Comparison of ENCODE assay signal across 22 cellular contexts in genomic region chr11:2996976-2997375, GRCh38. TPM values are rescaled to one million over a fixed set of nuclear protein-coding genes. Genes with fewer than 3 reads are reported as not detected.
A peak's percentile ranks its signal among the peaks of the same experiment; 100 is the strongest.
DNase-seq lines count a peak whose midpoint lies in the region; ATAC-seq and TF ChIP-seq lines count a peak whose summit lies in the region.
"Had no signal": no experiment of that assay in that cellular context is flagged by ENCODE, and none has a peak within 500 bp of the region (broad histone marks: within the 10 kb centered on the region; RNA-seq: fewer than 3 reads in every experiment).

No MANE protein-coding gene starts in this region.

- H3K14ac ChIP-seq in mesenchymal stem cell (ENCODE audit: low read length in 2 of 2) = no peak overlapping the region

- H3K79me1 ChIP-seq in mesenchymal stem cell (replicated peaks; ENCODE audit: low read length, poor library complexity, severe bottlenecking) = peaks cover 4% of the 10 kb centered on the region

- H3K36me3 Mint-ChIP-seq in activated naive CD4-positive, alpha-beta T cell treated with anti-CD3 and anti-CD28 coated beads, Interleukin-2, amount 50 U/mL, for 24 hours = peaks cover 10% of the 10 kb centered on the region

- H3K9me3 Mint-ChIP-seq in activated naive CD4-positive, alpha-beta T cell treated with anti-CD3 and anti-CD28 coated beads, Interleukin-2, amount 50 U/mL, for 24 hours = no peaks in the 10 kb centered on the region
- H3K9me3 Mint-ChIP-seq: CD4-positive, CD25-positive, alpha-beta regulatory T cell had no signal

- H2AFZ ChIP-seq in mesenchymal stem cell (ENCODE audit: low read depth, low read length) = no peak overlapping the region
- H2AFZ ChIP-seq: hepatocyte had no signal

- TF ChIP-seq POLR2A in sigmoid colon (IDR thresholded peaks at IDR 0.05) = no peak

- no peak overlapping the region for H3K4me3 ChIP-seq in RWPE2 (ENCODE audit: severe bottlenecking)
- no peak overlapping the region for H3K4me3 ChIP-seq in mesenchymal stem cell (ENCODE audit: insufficient read depth in 1 of 2, low read depth in 1 of 2, low read length in 2 of 2)
- no peak overlapping the region for H3K4me3 ChIP-seq in sigmoid colon
- H3K4me3 ChIP-seq: hepatocyte, psoas muscle, tibial artery had no signal

- intact Hi-C loops in sigmoid colon (cut with DNase I) = no loop called here

- no peak for TF ChIP-seq EP300 in sigmoid colon (IDR thresholded peaks at IDR 0.05)

- no peak overlapping the region for H3K4me3 Mint-ChIP-seq in activated naive CD4-positive, alpha-beta T cell treated with anti-CD3 and anti-CD28 coated beads, Interleukin-2, amount 50 U/mL, for 24 hours
- H3K4me3 Mint-ChIP-seq: activated CD4-positive, alpha-beta T cell treated with anti-CD3 and anti-CD28 coated beads for 36 hours had no signal

- H3K27me3 Mint-ChIP-seq in activated naive CD4-positive, alpha-beta T cell treated with anti-CD3 and anti-CD28 coated beads, Interleukin-2, amount 50 U/mL, for 24 hours = no peaks in the 10 kb centered on the region
- H3K27me3 Mint-ChIP-seq: activated CD4-positive, alpha-beta T cell treated with anti-CD3 and anti-CD28 coated beads for 36 hours had no signal

- H2BK5ac ChIP-seq in mesenchymal stem cell (ENCODE audit: low read depth, low read length, poor library complexity, severe bottlenecking) = no peak overlapping the region

- no peak overlapping the region for H4K8ac ChIP-seq in mesenchymal stem cell (ENCODE audit: low read length)

- H3K9me3 ChIP-seq in RWPE2 (ENCODE audit: severe bottlenecking) (no peaks in the 10 kb centered on the region), mesenchymal stem cell (ENCODE audit: control insufficient read depth, low read length) (no peaks in the 10 kb centered on the region), sigmoid colon (no peaks in the 10 kb centered on the region)
- H3K9me3 ChIP-seq: psoas muscle, tibial artery had no signal

- WGBS in mesenchymal stem cell = 81% methylated on average over 6 of the region's 6 CpGs
- 55 to 87% methylated on average over 6 of the region's 6 CpGs for WGBS in sigmoid colon, 2 donors

- no peaks in the 10 kb centered on the region for H3K4me1 Mint-ChIP-seq in activated naive CD4-positive, alpha-beta T cell treated with anti-CD3 and anti-CD28 coated beads, Interleukin-2, amount 50 U/mL, for 24 hours
- H3K4me1 Mint-ChIP-seq: activated CD4-positive, alpha-beta T cell treated with anti-CD3 and anti-CD28 coated beads for 36 hours had no signal

- H3K27me3 ChIP-seq in RWPE2 (ENCODE audit: insufficient read depth, poor library complexity, severe bottlenecking) (no peaks in the 10 kb centered on the region), mesenchymal stem cell (ENCODE audit: control insufficient read depth in 1 of 2, insufficient read depth in 1 of 2, low read length in 2 of 2) (no peaks in the 10 kb centered on the region), sigmoid colon (no peaks in the 10 kb centered on the region)
- H3K27me3 ChIP-seq: hepatocyte, tibial artery had no signal

- H2AK5ac ChIP-seq in mesenchymal stem cell (ENCODE audit: low read length, severe bottlenecking) = no peak overlapping the region

- H3K27ac ChIP-seq in RWPE2 (ENCODE audit: poor library complexity, severe bottlenecking) = peak overlapping the region; percentile 36
- H3K27ac ChIP-seq in mesenchymal stem cell (ENCODE audit: low read length, poor library complexity, severe bottlenecking) = peak overlapping the region; percentile 4
- no peak overlapping the region for H3K27ac ChIP-seq in sigmoid colon
- H3K27ac ChIP-seq: hepatocyte, tibial artery had no signal

- H2BK12ac ChIP-seq in mesenchymal stem cell (ENCODE audit: low read length in 2 of 2) = no peak overlapping the region

- H3K9ac ChIP-seq in mesenchymal stem cell (ENCODE audit: low read length) = no peak overlapping the region

- DNase-seq in activated naive CD4-positive, alpha-beta T cell (lab: John Stamatoyannopoulos, UW) = no peak
- DNase-seq in RWPE2 (ENCODE audit: low spot score) (no peak), mesenchymal stem cell (no peak), sigmoid colon (peak; percentile 42), superior temporal gyrus (ENCODE audit: extremely low spot score) (no peak)
- DNase-seq: activated CD4-positive, alpha-beta T cell treated with anti-CD3 and anti-CD28 coated beads for 36 hours; activated effector memory CD4-positive, alpha-beta T cell treated with anti-CD3 and anti-CD28 coated beads, Interleukin-2, amount 50 U/mL, for 16 hours; AML-193; CD4-positive, CD25-positive, alpha-beta regulatory T cell; IMR-90; left cardiac atrium; NCI-H146; NCI-H226; NCI-H526 treated with DMSO at 0.1 percent for 48 hours; psoas muscle; SIG-M5; stimulated activated naive CD4-positive, alpha-beta T cell treated with Interleukin-2 at 50 U/mL for 16 hours; tibial artery had no signal

- peak overlapping the region; percentile 30 for H3K27ac Mint-ChIP-seq in activated naive CD4-positive, alpha-beta T cell treated with anti-CD3 and anti-CD28 coated beads, Interleukin-2, amount 50 U/mL, for 24 hours
- H3K27ac Mint-ChIP-seq: activated CD4-positive, alpha-beta T cell treated with anti-CD3 and anti-CD28 coated beads for 36 hours; CD4-positive, CD25-positive, alpha-beta regulatory T cell had no signal

- peaks cover 20% of the 10 kb centered on the region for H3K4me1 ChIP-seq in RWPE2 (ENCODE audit: insufficient read depth, poor library complexity, severe bottlenecking)
- H3K4me1 ChIP-seq in mesenchymal stem cell (ENCODE audit: control insufficient read depth, insufficient read depth, low read depth, low read length) = peaks cover 29% of the 10 kb centered on the region
- H3K4me1 ChIP-seq in sigmoid colon = peaks cover 0 to 30% (median 29%) of the 10 kb centered on the region in 4 donors

- TF ChIP-seq CTCF in RWPE2 (IDR thresholded peaks at IDR 0.05; ENCODE audit: poor library complexity, severe bottlenecking) (no peak), sigmoid colon (IDR thresholded peaks at IDR 0.05) (no peak)

- no peak overlapping the region for H3K4me2 ChIP-seq in mesenchymal stem cell (ENCODE audit: low read length, poor library complexity, severe bottlenecking)
- H3K4me2 ChIP-seq: hepatocyte had no signal

- no peak overlapping the region for H2BK15ac ChIP-seq in mesenchymal stem cell (ENCODE audit: low read depth, poor library complexity, severe bottlenecking)

- no peak overlapping the region for H3K18ac ChIP-seq in mesenchymal stem cell (ENCODE audit: low read depth in 1 of 2, low read length in 2 of 2)

- no peak overlapping the region for H4K91ac ChIP-seq in mesenchymal stem cell (ENCODE audit: low read length)

- ATAC-seq in RWPE2 (ENCODE audit: low read depth) (no peak), GM18867 (IDR thresholded peaks at IDR 0.05; ENCODE audit: unreplicated experiment) (no peak), HG03139 (IDR thresholded peaks at IDR 0.05; ENCODE audit: unreplicated experiment) (no peak)
- ATAC-seq: activated CD4-positive, alpha-beta T cell treated with anti-CD3 and anti-CD28 coated beads for 36 hours; left cardiac atrium had no signal

- H3K4ac ChIP-seq in mesenchymal stem cell (ENCODE audit: low read depth in 1 of 2, low read length in 2 of 2) = no peak overlapping the region

- H3K36me3 ChIP-seq in RWPE2 (ENCODE audit: low read depth) = peaks cover 28% of the 10 kb centered on the region
- H3K36me3 ChIP-seq in mesenchymal stem cell (ENCODE audit: control insufficient read depth in 1 of 2, insufficient read depth in 2 of 2, low read depth in 1 of 2, low read length in 2 of 2) = peaks cover 20 to 36% of the 10 kb centered on the region in 2 experiments
- H3K36me3 ChIP-seq in sigmoid colon = peaks cover 0 to 6% (median under 1%) of the 10 kb centered on the region in 4 donors

- no peak overlapping the region for H3K23ac ChIP-seq in mesenchymal stem cell (ENCODE audit: low read length in 2 of 2)

- no peak overlapping the region for H2BK120ac ChIP-seq in mesenchymal stem cell (ENCODE audit: low read depth, low read length)

RNA-seq across cellular contexts. Expression of gene NAP1L4, which starts 4.8 kb away (rescaled TPM):
- polyA plus RNA-seq in mesenchymal stem cell (2013, experiment 1 of 2) = 67.4 TPM
- polyA plus RNA-seq in mesenchymal stem cell (2013, experiment 2 of 2) = 68.8 TPM
- total RNA-seq in sigmoid colon = 100 to 1,000 TPM in 2 of 4 donors, 10 to 100 TPM in 2; 88.2 to 102 (median 95.4) TPM
- 10 to 100 TPM; 55.9 to 94.8 (median 61.3) TPM for polyA plus RNA-seq in sigmoid colon

Comparison
In these comparisons a context has a peak if more than half of its experiments do, and no peak if none do; other contexts are left out.
1. H3K27ac ChIP-seq: peak in RWPE2 (single experiment) and mesenchymal stem cell (single experiment); none in sigmoid colon (0 of 4).